7 cellular contexts compared by ENCODE assay signal in the genomic region with DNA sequence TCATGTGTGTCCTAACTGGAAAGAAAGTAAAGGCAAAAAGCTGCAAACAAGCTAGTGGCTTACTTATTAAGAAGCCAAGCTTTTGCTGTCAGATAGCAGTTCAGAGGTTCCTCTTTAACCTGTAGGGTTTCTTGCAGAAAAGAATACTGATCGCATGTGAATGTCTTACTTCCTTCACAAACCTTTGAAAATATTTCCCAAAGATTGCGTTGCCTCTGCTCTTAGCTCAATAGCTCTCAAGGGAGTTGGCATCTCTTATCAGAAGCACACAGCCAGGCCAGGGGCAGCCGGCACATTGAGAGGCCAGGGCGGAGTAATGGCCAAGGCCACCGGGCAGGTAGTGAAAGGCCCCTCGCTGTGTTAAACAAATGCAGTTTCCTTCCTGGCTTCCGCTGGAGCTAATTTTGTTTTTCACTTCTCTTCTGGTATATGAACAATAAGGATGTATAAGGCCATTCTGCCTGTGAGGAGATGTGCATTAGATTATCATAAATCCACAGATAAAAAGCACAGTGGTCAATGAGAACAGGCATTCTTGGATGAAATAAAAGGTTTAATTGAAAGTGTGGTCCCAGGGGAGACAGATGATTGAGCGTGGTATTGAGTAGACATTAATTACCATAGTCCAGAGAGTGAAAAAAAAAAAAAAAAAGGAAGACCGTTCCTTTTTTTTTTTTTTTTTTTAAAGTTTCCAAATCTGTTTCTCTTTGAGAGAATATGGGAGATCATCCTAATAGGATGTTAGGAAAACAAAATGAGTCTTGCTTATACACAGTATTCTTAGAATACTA.
A peak's percentile ranks its signal among the peaks of the same experiment; 100 is the strongest.
DNase-seq lines count a peak whose midpoint lies in the region; ATAC-seq, FAIRE-seq and TF ChIP-seq lines count a peak whose summit lies in the region.

No MANE protein-coding gene starts in this region.

- H3K9me3 ChIP-seq in endothelial cell of umbilical vein (replicated peaks; ENCODE audit: control insufficient read depth, insufficient read depth, low read length), result no peaks in the 10 kb centered on the region

- no peaks in the 10 kb centered on the region for H4K20me1 ChIP-seq in endothelial cell of umbilical vein (replicated peaks; ENCODE audit: control insufficient read depth, extremely low read depth, insufficient read depth, low read length)

- intact Hi-C loops in endothelial cell of umbilical vein (cut with micrococcal nuclease), result loop anchor here (2.0 kb wide), 1 partner anchor 1029 kb away; no protein-coding TSS in a partner anchor

- H3K27ac Mint-ChIP-seq in HFFc6, result no peak overlapping the region

- H3K9me1 ChIP-seq in endothelial cell of umbilical vein (replicated peaks; ENCODE audit: control insufficient read depth, extremely low read depth, insufficient read depth, low read length), result no peaks in the 10 kb centered on the region

- no peaks in the 10 kb centered on the region for H3K27me3 Mint-ChIP-seq in HFFc6 (ENCODE audit: insufficient read depth)

- peak; percentile 58 for TF ChIP-seq POLR2A in endothelial cell of umbilical vein (IDR thresholded peaks at IDR 0.05; ENCODE audit: low read depth, low read length)

- H3K9ac ChIP-seq in endothelial cell of umbilical vein (replicated peaks; ENCODE audit: extremely low read depth, insufficient read depth, low read length), result no peak overlapping the region

- no peak overlapping the region for H3K4me3 ChIP-seq in endothelial cell of umbilical vein (replicated peaks in 1 of 3; ENCODE audit: insufficient read depth in 1 of 3, low read depth in 1 of 3, low read length in 3 of 3)

- no peak overlapping the region for H3K4me3 Mint-ChIP-seq in HFFc6

- H3K36me3 ChIP-seq in endothelial cell of umbilical vein (ENCODE audit: control insufficient read depth in 2 of 2, extremely low read depth in 1 of 2, insufficient read depth in 2 of 2, low read length in 2 of 2), result no peaks in the 10 kb centered on the region

- TF ChIP-seq CTCF in endothelial cell of umbilical vein (IDR thresholded peaks at IDR 0.05; ENCODE audit: extremely low read depth in 1 of 2, insufficient read depth in 1 of 2, low read depth in 1 of 2, low read length in 2 of 2), result no peak
- no peak for TF ChIP-seq CTCF in HFFc6 (IDR thresholded peaks at IDR 0.05)

- no peaks in the 10 kb centered on the region for H3K27me3 ChIP-seq in endothelial cell of umbilical vein (ENCODE audit: control insufficient read depth in 2 of 2, insufficient read depth in 2 of 2, low read length in 2 of 2)

- peak overlapping the region; percentile 20 for H3K27ac ChIP-seq in endothelial cell of umbilical vein (ENCODE audit: insufficient read depth, low read depth, low read length)

- peaks cover 16% of the 10 kb centered on the region for H3K4me1 ChIP-seq in endothelial cell of umbilical vein (ENCODE audit: control insufficient read depth, extremely low read depth, insufficient read depth, low read length)

- FAIRE-seq in endothelial cell of umbilical vein (lab: Jason Lieb, UNC), result peak; percentile 49

- no peaks in the 10 kb centered on the region for H3K9me3 Mint-ChIP-seq in HFFc6

- dilution Hi-C loops in endothelial cell of umbilical vein (cut with MboI; ENCODE audit: extremely low pct_ligation_motif_present, low sequenced_read_pairs), result no loop called here

- peak; percentile 99 for DNase-seq in endothelial cell of umbilical vein (ENCODE audit: low read depth, low spot score)
- peak; percentile 85 for DNase-seq in pulmonary artery endothelial cell (ENCODE audit: low read depth, low spot score)
- DNase-seq in HFFc6, result no peak
- no peak for DNase-seq in activated CD4-positive, alpha-beta T cell treated with anti-CD3 and anti-CD28 coated beads for 48 hours

- CTCF ChIA-PET in endothelial cell of umbilical vein (lab: Charles Lee), result interaction anchor here (0.7 to 1.4 kb wide), 4 partner anchors 9 to 536 kb away, joined by 3 to 5 read pairs (median 3); no protein-coding TSS in a partner anchor

- peaks cover 10% of the 10 kb centered on the region; the same call in 1 of the 2 replicates for H3K36me3 Mint-ChIP-seq in HFFc6 (ENCODE audit: low read depth)

- H2AFZ ChIP-seq in endothelial cell of umbilical vein (ENCODE audit: low read depth, low read length), result peak overlapping the region; percentile 31

- no TSS peak for BruUV-seq in endothelial cell of umbilical vein (replicated peaks; lab: Mats Ljungman, UMichigan)

- POLR2A ChIA-PET in endothelial cell of umbilical vein (lab: Charles Lee), result interaction anchor here (0.7 to 1.3 kb wide), 2 partner anchors 335 to 542 kb away, joined by 3 read pairs; a partner anchor contains a TSS

- peak overlapping the region; percentile 52 for H3K4me2 ChIP-seq in endothelial cell of umbilical vein (ENCODE audit: insufficient read depth, low read length)

- ATAC-seq in GM21423 (IDR thresholded peaks at IDR 0.05; ENCODE audit: unreplicated experiment), result peak; percentile 76
- ATAC-seq in HG03460 (IDR thresholded peaks at IDR 0.05; ENCODE audit: unreplicated experiment), result peak; percentile 77
- ATAC-seq in activated CD4-positive, CD25-positive, alpha-beta regulatory T cell treated with anti-CD3 and anti-CD28 coated beads, Interleukin-2, amount 50 U/mL, for 24 hours, result no peak

- H3K4me1 Mint-ChIP-seq in HFFc6 (ENCODE audit: low read depth), result no peaks in the 10 kb centered on the region

- H3K79me2 ChIP-seq in endothelial cell of umbilical vein (ENCODE audit: control insufficient read depth, insufficient read depth, low read length), result no peaks in the 10 kb centered on the region

TF ChIP-seq in endothelial cell of umbilical vein, 7 proteins besides CTCF, POLR2A, EP300 and RAD21:
- TF ChIP-seq, protein P1, sequence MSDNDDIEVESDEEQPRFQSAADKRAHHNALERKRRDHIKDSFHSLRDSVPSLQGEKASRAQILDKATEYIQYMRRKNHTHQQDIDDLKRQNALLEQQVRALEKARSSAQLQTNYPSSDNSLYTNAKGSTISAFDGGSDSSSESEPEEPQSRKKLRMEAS (IDR thresholded peaks at IDR 0.05; ENCODE audit: insufficient read depth, insufficient read length), result no peak
- TF ChIP-seq POLR2AphosphoS5 (IDR thresholded peaks at IDR 0.05; ENCODE audit: insufficient read depth, low read depth, low read length) (peak; percentile 41), JUN (IDR thresholded peaks at IDR 0.05; ENCODE audit: borderline replicate concordance, insufficient read depth, insufficient read length, low read depth) (peak; percentile 20), FOS (IDR thresholded peaks at IDR 0.05; ENCODE audit: borderline replicate concordance, insufficient read depth, low read length) (no peak), GATA2 (IDR thresholded peaks at IDR 0.05; ENCODE audit: insufficient read depth, insufficient read length, low read depth, low read length) (peak; percentile 63)

Comparison
In these comparisons a context has a peak if more than half of its experiments do, and no peak if none do; other contexts are left out.
1. ATAC-seq: peak in GM21423 (single experiment) and HG03460 (single experiment); none in activated CD4-positive, CD25-positive, alpha-beta regulatory T cell treated with anti-CD3 and anti-CD28 coated beads, Interleukin-2, amount 50 U/mL, for 24 hours (0 of 2).
2. DNase-seq: peak in endothelial cell of umbilical vein (single experiment) and pulmonary artery endothelial cell (single experiment); none in HFFc6 (single experiment) and activated CD4-positive, alpha-beta T cell treated with anti-CD3 and anti-CD28 coated beads for 48 hours (single experiment).